ENCODE assay signal across 1 cellular context in genomic region chr17:18122991-18123753, GRCh38.
TF ChIP-seq lines count a peak whose summit lies in the region.

No MANE protein-coding gene starts in this region.

TF ChIP-seq in H1, 55 proteins besides CTCF, POLR2A, EP300 and RAD21:
- TF ChIP-seq TAF7 (optimal IDR thresholded peaks at IDR 0.05; ENCODE audit: borderline replicate concordance, low read depth, low read length) (no peak), CBX5 (IDR thresholded peaks at IDR 0.05; ENCODE audit: low read depth, low read length) (no peak), CHD1 (IDR thresholded peaks at IDR 0.05; ENCODE audit: low read depth, low read length) (no peak), JUN (IDR thresholded peaks at IDR 0.05; ENCODE audit: low read depth, low read length) (no peak)
